In the genomic region with DNA sequence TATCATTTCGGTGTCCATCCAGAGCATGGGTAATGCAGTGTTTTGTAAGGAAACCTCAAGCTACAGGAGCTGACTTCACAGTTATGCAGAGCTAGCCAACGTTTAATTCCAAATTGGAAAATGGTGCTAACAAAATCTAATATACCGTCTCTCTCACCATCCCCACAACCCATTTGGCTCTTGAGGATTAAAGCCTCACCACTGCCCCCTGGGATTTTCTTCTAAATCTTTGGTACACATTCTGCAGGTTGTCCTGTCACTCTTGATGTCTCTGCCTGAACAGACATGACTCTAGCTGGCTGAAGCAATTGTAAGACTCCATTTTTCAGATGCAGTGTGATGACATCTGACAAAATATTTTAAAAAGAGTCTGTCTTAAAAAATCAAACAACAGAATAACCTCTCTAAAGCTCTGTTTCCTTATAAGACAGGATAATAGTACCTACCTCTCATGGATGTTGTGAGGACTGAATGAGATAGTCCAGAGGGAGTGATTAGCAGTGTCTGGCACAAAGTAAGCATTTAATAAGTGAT, we compare ENCODE assay signal across 23 cellular contexts.
DNase-seq lines count a peak whose midpoint lies in the region; ATAC-seq and TF ChIP-seq lines count a peak whose summit lies in the region.
"Had no signal": no experiment of that assay in that cellular context is flagged by ENCODE, and none has a peak within 500 bp of the region (broad histone marks: within the 10 kb centered on the region; RNA-seq: fewer than 3 reads in every experiment).

No MANE protein-coding gene starts in this region.

- no peak overlapping the region for H4K8ac ChIP-seq in mesendoderm (ENCODE audit: low read depth, low read length)

- intact Hi-C loops in CD14-positive monocyte (cut with micrococcal nuclease) (no loop called here), aorta (cut with DNase I) (no loop called here)

- H3K23ac ChIP-seq in mesendoderm (ENCODE audit: low read length) = no peak overlapping the region

- H3K4me2 ChIP-seq in mesendoderm (ENCODE audit: low read length) = no peak overlapping the region

- H3K79me1 ChIP-seq in mesendoderm (ENCODE audit: low read length) = no peaks in the 10 kb centered on the region

- no peak overlapping the region for H2BK5ac ChIP-seq in mesendoderm (ENCODE audit: low read length)

- peaks cover 0 to 5% (median 0%) of the 10 kb centered on the region in 7 donors for H3K9me3 Mint-ChIP-seq in CD14-positive monocyte
- H3K9me3 Mint-ChIP-seq: mesothelial cell of epicardium, nephron had no signal

- DNase-seq in COLO668 (lab: John Stamatoyannopoulos, UW; ENCODE audit: unreplicated experiment) = peak; percentile 31
- DNase-seq in H7 = peak; percentile 21
- peak; percentile 25 for DNase-seq in astrocyte of the spinal cord (ENCODE audit: low read depth, low spot score)
- peak; percentile 37 for DNase-seq in mesendoderm
- no peak for DNase-seq in CD14-positive monocyte (ENCODE audit: low spot score)
- DNase-seq in aorta = no peak
- DNase-seq: activated CD4-positive, alpha-beta T cell treated with anti-CD3 and anti-CD28 coated beads for 1 hour; activated CD8-positive, alpha-beta T cell treated with anti-CD3 and anti-CD28 coated beads, Interleukin-2, amount 10 ng/mL, durations not matched to agents 7 days and 5 days; CD8-positive, alpha-beta memory T cell; cortex of kidney; DND-41; left colon; NCI-H146; NCI-H2171 treated with DMSO at 0.1 percent for 48 hours; NCI-H524 treated with DMSO at 0.1 percent for 48 hours; posterior cingulate gyrus; sigmoid colon; T-helper 1 cell; uterus had no signal

- TF ChIP-seq CTCF in astrocyte of the spinal cord (IDR thresholded peaks at IDR 0.05; ENCODE audit: low read depth, low read length) (peak; percentile 5), CD14-positive monocyte (IDR thresholded peaks at IDR 0.05) (no peak)

- no peak overlapping the region for H3K56ac ChIP-seq in mesendoderm (ENCODE audit: low read length)

- H2BK15ac ChIP-seq in mesendoderm (replicated peaks; ENCODE audit: low read depth) = no peak overlapping the region

- no peaks in the 10 kb centered on the region for H3K79me2 ChIP-seq in mesendoderm (ENCODE audit: control insufficient read depth, insufficient read depth, low read length)

- no peak overlapping the region for H4K5ac ChIP-seq in mesendoderm (ENCODE audit: low read length)

- H3K18ac ChIP-seq in mesendoderm (ENCODE audit: low read length) = no peak overlapping the region

- H3K27ac ChIP-seq in mesendoderm (ENCODE audit: low read depth, low read length) (no peak overlapping the region), aorta (ENCODE audit: low read depth in 1 of 2, low read length in 2 of 2) (no peak overlapping the region)
- H3K27ac ChIP-seq: sigmoid colon, suprapubic skin, uterus had no signal

- no peaks in the 10 kb centered on the region for H3K4me1 ChIP-seq in mesendoderm (ENCODE audit: control insufficient read depth, low read depth, low read length)
- H3K4me1 ChIP-seq in aorta (ENCODE audit: control insufficient read depth in 1 of 2, insufficient read depth in 2 of 2, low read length in 2 of 2) = no peaks in the 10 kb centered on the region
- H3K4me1 ChIP-seq: uterus had no signal

- H3K4me3 ChIP-seq in H7 (ENCODE audit: insufficient read depth, low read depth, low read length) (no peak overlapping the region), astrocyte of the spinal cord (ENCODE audit: low read depth, low read length) (no peak overlapping the region), mesendoderm (ENCODE audit: low read length) (no peak overlapping the region), aorta (ENCODE audit: low read length in 2 of 2) (no peak overlapping the region)
- H3K4me3 ChIP-seq: sigmoid colon, suprapubic skin, uterus had no signal

- H3K36me3 ChIP-seq in H7 (replicated peaks; ENCODE audit: control insufficient read depth, insufficient read depth, low read length) = no peaks in the 10 kb centered on the region
- H3K36me3 ChIP-seq in mesendoderm (ENCODE audit: control insufficient read depth, insufficient read depth, low read length) = no peaks in the 10 kb centered on the region
- no peaks in the 10 kb centered on the region for H3K36me3 ChIP-seq in aorta (ENCODE audit: control insufficient read depth in 1 of 2, insufficient read depth in 2 of 2, low read length in 1 of 2)
- H3K36me3 ChIP-seq: sigmoid colon, suprapubic skin, uterus had no signal

- WGBS in mesendoderm (ENCODE audit: extremely low coverage, insufficient coverage, low lambda C conversion rate) = no CpG with 5 or more reads among the region's 3 CpGs
- WGBS in aorta, 2 donors = 39 to 57% methylated on average over 3 of the region's 3 CpGs

- peaks cover 0 to 1% (median 0%) of the 10 kb centered on the region in 3 donors for H3K27me3 Mint-ChIP-seq in CD14-positive monocyte (ENCODE audit: low read depth in 3 of 3)

- H3K4me1 Mint-ChIP-seq in CD14-positive monocyte = no peaks in the 10 kb centered on the region
- H3K4me1 Mint-ChIP-seq: CD8-positive, alpha-beta memory T cell had no signal

- ATAC-seq in GM18868 (IDR thresholded peaks at IDR 0.05; ENCODE audit: unreplicated experiment) (no peak), aorta (ENCODE audit: low FRiP score) (no peak)
- ATAC-seq: activated CD8-positive, alpha-beta T cell treated with anti-CD3 and anti-CD28 coated beads, Interleukin-2, amount 10 ng/mL, durations not matched to agents 7 days and 5 days; left colon had no signal

- no peaks in the 10 kb centered on the region for H3K9me3 ChIP-seq in aorta (ENCODE audit: control insufficient read depth, low read length)
- H3K9me3 ChIP-seq: suprapubic skin, uterus had no signal

- H3K27me3 ChIP-seq in H7 (ENCODE audit: control insufficient read depth, insufficient read depth, low read length) (no peaks in the 10 kb centered on the region), mesendoderm (ENCODE audit: insufficient read depth, low read length, poor library complexity) (no peaks in the 10 kb centered on the region), aorta (ENCODE audit: control insufficient read depth in 1 of 2, insufficient read depth in 2 of 2, low read length in 1 of 2) (no peaks in the 10 kb centered on the region)
- H3K27me3 ChIP-seq: sigmoid colon, suprapubic skin, uterus had no signal

- H3K9ac ChIP-seq in mesendoderm (ENCODE audit: low read length) = no peak overlapping the region

- H2AK5ac ChIP-seq in mesendoderm (ENCODE audit: low read length) = no peak overlapping the region

- H3K36me3 Mint-ChIP-seq in CD14-positive monocyte = no peaks in the 10 kb centered on the region
- H3K36me3 Mint-ChIP-seq: CD8-positive, alpha-beta memory T cell; mesothelial cell of epicardium had no signal

- no peak overlapping the region for H2BK120ac ChIP-seq in mesendoderm (ENCODE audit: low read depth, low read length)

- no peak overlapping the region for H3K4me3 Mint-ChIP-seq in CD14-positive monocyte
- H3K4me3 Mint-ChIP-seq: activated CD8-positive, alpha-beta T cell treated with anti-CD3 and anti-CD28 coated beads, Interleukin-2, amount 10 ng/mL, durations not matched to agents 7 days and 5 days; CD8-positive, alpha-beta memory T cell; mesothelial cell of epicardium; nephron had no signal

- no peak overlapping the region for H3K27ac Mint-ChIP-seq in CD14-positive monocyte
- H3K27ac Mint-ChIP-seq: activated CD8-positive, alpha-beta T cell treated with anti-CD3 and anti-CD28 coated beads, Interleukin-2, amount 10 ng/mL, durations not matched to agents 7 days and 5 days; CD8-positive, alpha-beta memory T cell; mesothelial cell of epicardium had no signal

- in situ Hi-C loops in astrocyte of the spinal cord (cut with HindIII; ENCODE audit: low sequenced_read_pairs) = no loop called here

- H3K4ac ChIP-seq in mesendoderm (ENCODE audit: low read depth, low read length) = no peak overlapping the region

Comparison
In these comparisons a context has a peak if more than half of its experiments do, and no peak if none do; other contexts are left out.
1. DNase-seq: peak in COLO668 (single experiment), H7 (single experiment), astrocyte of the spinal cord (single experiment) and mesendoderm (single experiment); none in CD14-positive monocyte (single experiment) and aorta (0 of 2).